15 cellular contexts compared by ENCODE assay signal in genomic region chr16:77467929-77468328, GRCh38. TPM values are rescaled to one million over a fixed set of nuclear protein-coding genes. Genes with fewer than 3 reads are reported as not detected.
A peak's percentile ranks its signal among the peaks of the same experiment; 100 is the strongest.
DNase-seq lines count a peak whose midpoint lies in the region; ATAC-seq and TF ChIP-seq lines count a peak whose summit lies in the region.
"Had no signal": no experiment of that assay in that cellular context is flagged by ENCODE, and none has a peak within 500 bp of the region (broad histone marks: within the 10 kb centered on the region; RNA-seq: fewer than 3 reads in every experiment).

No MANE protein-coding gene starts in this region.

- no peaks in the 10 kb centered on the region for H3K36me3 Mint-ChIP-seq in neural progenitor cell
- H3K36me3 Mint-ChIP-seq: CD4-positive, CD25-positive, alpha-beta regulatory T cell had no signal

- H3K9me3 ChIP-seq in ectodermal cell (ENCODE audit: control insufficient read depth, low read length) (no peaks in the 10 kb centered on the region), neural progenitor cell (ENCODE audit: low read depth) (no peaks in the 10 kb centered on the region), esophagus muscularis mucosa (no peaks in the 10 kb centered on the region)
- H3K9me3 ChIP-seq: A549, Caco-2 had no signal

- peaks cover 29% of the 10 kb centered on the region for H3F3A ChIP-seq in neural progenitor cell (ENCODE audit: low read depth)

- H3K27me3 Mint-ChIP-seq in neural progenitor cell (ENCODE audit: insufficient read depth, low read depth) = peaks cover 12% of the 10 kb centered on the region
- H3K27me3 Mint-ChIP-seq: CD4-positive, CD25-positive, alpha-beta regulatory T cell had no signal

- H3K27me3 ChIP-seq in ectodermal cell (ENCODE audit: control insufficient read depth, insufficient read depth, low read length, poor library complexity, severe bottlenecking) = no peaks in the 10 kb centered on the region
- H3K27me3 ChIP-seq in neural progenitor cell = no peaks in the 10 kb centered on the region
- peaks cover 0 to 6% (median 0%) of the 10 kb centered on the region in 4 donors for H3K27me3 ChIP-seq in esophagus muscularis mucosa

- no peak for TF ChIP-seq POLR2A in esophagus muscularis mucosa (IDR thresholded peaks at IDR 0.05; ENCODE audit: low read depth)

- H2AFZ ChIP-seq in neural progenitor cell (replicated peaks) = no peak overlapping the region

- H3K27ac ChIP-seq in ectodermal cell (ENCODE audit: insufficient read depth, low read depth, low read length, poor library complexity, severe bottlenecking) (peak overlapping the region; percentile 47), neural progenitor cell (peak overlapping the region; percentile 81), esophagus muscularis mucosa (replicated peaks in 1 of 4) (no peak overlapping the region)
- H3K27ac ChIP-seq: 22Rv1, A549 had no signal

- H3K4me1 Mint-ChIP-seq in neural progenitor cell = peaks cover 24% of the 10 kb centered on the region
- H3K4me1 Mint-ChIP-seq: CD4-positive, CD25-positive, alpha-beta regulatory T cell had no signal

- 71 to 78% methylated on average over 1 to 2 of the region's 4 CpGs for WGBS in ectodermal cell, 2 experiments
- WGBS in esophagus muscularis mucosa = 67% methylated on average over 4 of the region's 4 CpGs

- H3K27ac Mint-ChIP-seq in neural progenitor cell = peak overlapping the region; percentile 22
- H3K27ac Mint-ChIP-seq: CD4-positive, CD25-positive, alpha-beta regulatory T cell had no signal

- no peaks in the 10 kb centered on the region for H4K20me1 ChIP-seq in neural progenitor cell (ENCODE audit: low read depth)

- H3K9ac ChIP-seq in neural progenitor cell = no peak overlapping the region

- H3K79me2 ChIP-seq in neural progenitor cell (ENCODE audit: low read depth) = no peaks in the 10 kb centered on the region

- H3K36me3 ChIP-seq in ectodermal cell (ENCODE audit: control insufficient read depth, insufficient read depth, low read length) (no peaks in the 10 kb centered on the region), neural progenitor cell (no peaks in the 10 kb centered on the region), esophagus muscularis mucosa (no peaks in the 10 kb centered on the region)

- intact Hi-C loops in Right ventricle myocardium inferior (cut with DNase I) = no loop called here
- intact Hi-C loops in esophagus muscularis mucosa (cut with DNase I) = no loop called here

- TF ChIP-seq CTCF in neural progenitor cell (IDR thresholded peaks at IDR 0.05) (no peak), esophagus muscularis mucosa (IDR thresholded peaks at IDR 0.05) (no peak)

- DNase-seq in NCI-H82 (lab: John Stamatoyannopoulos, UW) (peak; percentile 55), NCI-H82 treated with DMSO at 0.1 percent for 48 hours (lab: John Stamatoyannopoulos, UW; ENCODE audit: unreplicated experiment) (no peak), neural progenitor cell (ENCODE audit: low spot score) (no peak), Right ventricle myocardium inferior (ENCODE audit: missing footprints) (no peak), esophagus muscularis mucosa (ENCODE audit: extremely low spot score) (no peak)
- DNase-seq: Caco-2; CD4-positive, CD25-positive, alpha-beta regulatory T cell; GOT3; H7 had no signal

- no peak overlapping the region for H3K4me3 ChIP-seq in ectodermal cell (ENCODE audit: insufficient read depth, low read depth, low read length)
- H3K4me3 ChIP-seq in neural progenitor cell = peak overlapping the region; percentile 0
- no peak overlapping the region for H3K4me3 ChIP-seq in esophagus muscularis mucosa
- H3K4me3 ChIP-seq: A549 had no signal

- H3K4me1 ChIP-seq in ectodermal cell (ENCODE audit: control insufficient read depth, insufficient read depth, low read length) (peaks cover 7% of the 10 kb centered on the region), neural progenitor cell (peaks cover 40% of the 10 kb centered on the region), esophagus muscularis mucosa (no peaks in the 10 kb centered on the region)
- H3K4me1 ChIP-seq: A549, Caco-2 had no signal

- no peak for TF ChIP-seq EP300 in esophagus muscularis mucosa (IDR thresholded peaks at IDR 0.05)

- H3K4me2 ChIP-seq in neural progenitor cell = peak overlapping the region; percentile 62
- H3K4me2 ChIP-seq: A549 had no signal

- H3K9me3 Mint-ChIP-seq in neural progenitor cell = peaks cover 1% of the 10 kb centered on the region

- no peak for ATAC-seq in GM21786 (IDR thresholded peaks at IDR 0.05; ENCODE audit: unreplicated experiment)
- no peak for ATAC-seq in Right ventricle myocardium inferior
- ATAC-seq: A549, HCT116 had no signal

- peak overlapping the region; percentile 12 for H3K4me3 Mint-ChIP-seq in neural progenitor cell
- H3K4me3 Mint-ChIP-seq: CD4-positive, CD25-positive, alpha-beta regulatory T cell had no signal

RNA-seq across cellular contexts. Expression of gene ADAMTS18, which starts 33.1 kb away (rescaled TPM):
- polyA plus RNA-seq in ectodermal cell (2013, experiment 1 of 4) = 0.59 TPM
- polyA plus RNA-seq in ectodermal cell (2013, experiment 2 of 4) = 1.6 TPM
- polyA plus RNA-seq in ectodermal cell (2013, experiment 3 of 4) = 0.80 TPM
- polyA plus RNA-seq in ectodermal cell (2013, experiment 4 of 4) = 1.3 TPM
- 0.59 and 1.9 TPM in 2 replicates for total RNA-seq in neural progenitor cell (ENCODE audit: low replicate concordance)
- not detected for total RNA-seq in Right ventricle myocardium inferior
- under 1 TPM in 1 of 4 donors, not detected in 3; 0.45 TPM for total RNA-seq in esophagus muscularis mucosa
- total RNA-seq: CD4-positive, CD25-positive, alpha-beta regulatory T cell had no signal
- polyA plus RNA-seq: AG04450; CD4-positive, CD25-positive, alpha-beta regulatory T cell had no signal

Comparison
In these comparisons a context has a peak if more than half of its experiments do, and no peak if none do; other contexts are left out.
1. H3K27ac ChIP-seq: peak in ectodermal cell (single experiment) and neural progenitor cell (single experiment); none in esophagus muscularis mucosa (0 of 4).